Comparison of ENCODE assay signal across 10 cellular contexts in the genomic region with DNA sequence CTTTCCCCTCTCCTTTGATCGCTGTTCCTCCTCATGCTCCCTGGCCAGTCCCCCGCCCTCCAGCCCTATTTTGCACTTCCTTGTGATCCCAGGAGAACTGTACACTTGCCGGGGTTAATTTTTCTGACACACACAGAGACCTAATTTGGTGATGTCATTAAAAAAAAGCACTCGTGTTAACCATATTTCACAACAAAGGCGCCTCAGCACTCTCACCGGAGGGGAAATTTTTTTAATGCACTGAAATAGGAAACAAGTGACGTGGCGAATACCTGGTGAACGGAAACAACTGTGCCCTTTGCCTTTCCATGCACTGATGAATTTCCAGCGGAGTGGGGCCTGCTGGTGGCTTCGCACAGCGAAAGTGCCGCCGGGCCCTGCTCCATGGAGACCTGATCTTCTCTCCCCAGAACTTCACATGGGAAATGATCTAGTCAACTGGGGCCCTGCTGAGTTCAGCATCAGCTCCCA. TPM values are rescaled to one million over a fixed set of nuclear protein-coding genes. Genes with fewer than 3 reads are reported as not detected.
DNase-seq lines count a peak whose midpoint lies in the region; ATAC-seq and TF ChIP-seq lines count a peak whose summit lies in the region.
"Had no signal": no experiment of that assay in that cellular context is flagged by ENCODE, and none has a peak within 500 bp of the region (broad histone marks: within the 10 kb centered on the region; RNA-seq: fewer than 3 reads in every experiment).

No MANE protein-coding gene starts in this region.

- DNase-seq in GM23338 (ENCODE audit: low spot score), result no peak
- DNase-seq in activated CD4-positive, alpha-beta T cell treated with anti-CD3 and anti-CD28 coated beads, Interleukin-2, amount 50 U/mL, for 1 hour, result peak; percentile 71
- peak; percentile 59 to 61 (median 60) for DNase-seq in effector memory CD8-positive, alpha-beta T cell
- peak; percentile 45 to 46 for DNase-seq in stimulated activated CD8-positive, alpha-beta memory T cell treated with anti-CD3 and anti-CD28 coated beads, Interleukin-2, amount 100 ng/mL, for 48 hours (ENCODE audit: low read depth in 2 of 2)
- no peak for DNase-seq in NCI-H226
- DNase-seq in NCI-H1694 treated with DMSO at 0.1 percent for 48 hours (lab: John Stamatoyannopoulos, UW), result no peak
- no peak for DNase-seq in OCI-M2 (lab: John Stamatoyannopoulos, UW; ENCODE audit: unreplicated experiment)
- no peak for DNase-seq in NCI-H1105 (lab: John Stamatoyannopoulos, UW)
- DNase-seq: stomach had no signal

- no peaks in the 10 kb centered on the region for H3F3A ChIP-seq in GM23338 (replicated peaks; ENCODE audit: low read depth)

- no peaks in the 10 kb centered on the region for H3K27me3 ChIP-seq in GM23338 (ENCODE audit: insufficient read depth)

- H4K20me1 ChIP-seq in GM23338 (replicated peaks; ENCODE audit: insufficient read depth), result no peaks in the 10 kb centered on the region

- no peak for TF ChIP-seq CTCF in GM23338 (conservative IDR thresholded peaks at IDR 0.05; ENCODE audit: low read depth in 2 of 2)

- H3K27ac Mint-ChIP-seq in GM23338, result peak overlapping the region; percentile 20; the same call in 1 of the 2 replicates
- peak overlapping the region; percentile 92 to 95 for H3K27ac Mint-ChIP-seq in effector memory CD8-positive, alpha-beta T cell

- H3K36me3 ChIP-seq in GM23338 (ENCODE audit: insufficient read depth), result no peaks in the 10 kb centered on the region; the same call in 1 of the 2 replicates
- H3K36me3 ChIP-seq: stomach had no signal

- no peaks in the 10 kb centered on the region for H3K9me2 ChIP-seq in GM23338 (ENCODE audit: insufficient read depth)

- peaks cover 11% of the 10 kb centered on the region for H3K4me1 Mint-ChIP-seq in GM23338
- peaks cover 25 to 32% of the 10 kb centered on the region in 2 donors for H3K4me1 Mint-ChIP-seq in effector memory CD8-positive, alpha-beta T cell (ENCODE audit: low read depth in 2 of 2)

- no peak overlapping the region for H3K4me3 ChIP-seq in GM23338
- H3K4me3 ChIP-seq: stomach had no signal

- H3K9me3 Mint-ChIP-seq in GM23338, result no peaks in the 10 kb centered on the region
- H3K9me3 Mint-ChIP-seq in effector memory CD8-positive, alpha-beta T cell, result no peaks in the 10 kb centered on the region

- H3K27me3 Mint-ChIP-seq in GM23338 (ENCODE audit: insufficient read depth, low read depth, poor library complexity), result peaks cover 12% of the 10 kb centered on the region
- H3K27me3 Mint-ChIP-seq in effector memory CD8-positive, alpha-beta T cell, result no peaks in the 10 kb centered on the region

- no peak for ATAC-seq in GM23338
- ATAC-seq in effector memory CD8-positive, alpha-beta T cell (replicated peaks), result peak; percentile 88

- no peaks in the 10 kb centered on the region for H3K79me2 ChIP-seq in GM23338 (replicated peaks; ENCODE audit: insufficient read depth)

- H3K4me3 Mint-ChIP-seq in GM23338, result no peak overlapping the region
- H3K4me3 Mint-ChIP-seq in effector memory CD8-positive, alpha-beta T cell, result peak overlapping the region; percentile 59 to 65

- no peaks in the 10 kb centered on the region for H3K36me3 Mint-ChIP-seq in GM23338 (ENCODE audit: low read depth)
- peaks cover 5% of the 10 kb centered on the region for H3K36me3 Mint-ChIP-seq in effector memory CD8-positive, alpha-beta T cell (ENCODE audit: insufficient read depth)

- H3K4me2 ChIP-seq in GM23338, result no peak overlapping the region

- no peaks in the 10 kb centered on the region for H3K4me1 ChIP-seq in GM23338 (ENCODE audit: insufficient read depth)

- no peak overlapping the region for H3K27ac ChIP-seq in GM23338 (ENCODE audit: low read depth)

- 0 out of 2 replicates have a peak overlapping the region, but pooled peaks have one; percentile 32 for H2AFZ ChIP-seq in GM23338

TF ChIP-seq in GM23338, 12 proteins besides CTCF, POLR2A, EP300 and RAD21 (continues in another document):
- TF ChIP-seq, protein P1, sequence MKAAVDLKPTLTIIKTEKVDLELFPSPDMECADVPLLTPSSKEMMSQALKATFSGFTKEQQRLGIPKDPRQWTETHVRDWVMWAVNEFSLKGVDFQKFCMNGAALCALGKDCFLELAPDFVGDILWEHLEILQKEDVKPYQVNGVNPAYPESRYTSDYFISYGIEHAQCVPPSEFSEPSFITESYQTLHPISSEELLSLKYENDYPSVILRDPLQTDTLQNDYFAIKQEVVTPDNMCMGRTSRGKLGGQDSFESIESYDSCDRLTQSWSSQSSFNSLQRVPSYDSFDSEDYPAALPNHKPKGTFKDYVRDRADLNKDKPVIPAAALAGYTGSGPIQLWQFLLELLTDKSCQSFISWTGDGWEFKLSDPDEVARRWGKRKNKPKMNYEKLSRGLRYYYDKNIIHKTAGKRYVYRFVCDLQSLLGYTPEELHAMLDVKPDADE (IDR thresholded peaks at IDR 0.05), result no peak
- no peak for TF ChIP-seq ZNF114 (CRISPR knock-in tag; IDR thresholded peaks at IDR 0.05)
- TF ChIP-seq EZH2phosphoT487 (IDR thresholded peaks at IDR 0.05; ENCODE audit: unreplicated experiment), result no peak
- TF ChIP-seq NANOG (IDR thresholded peaks at IDR 0.05; ENCODE audit: borderline replicate concordance), result no peak
- no peak for TF ChIP-seq CREB1 (CRISPR knock-in tag; IDR thresholded peaks at IDR 0.05; ENCODE audit: low read depth)
- TF ChIP-seq EZH2 (IDR thresholded peaks at IDR 0.05; ENCODE audit: low read depth, unreplicated experiment), result no peak
- no peak for TF ChIP-seq STAT1 (IDR thresholded peaks at IDR 0.05; ENCODE audit: unreplicated experiment)
- TF ChIP-seq ZNF462 (CRISPR knock-in tag; IDR thresholded peaks at IDR 0.05), result no peak
- no peak for TF ChIP-seq ZNF331 (CRISPR knock-in tag; IDR thresholded peaks at IDR 0.05; ENCODE audit: low read depth)

RNA-seq across cellular contexts. Expression of gene TAGAP, which starts 53.9 kb away (rescaled TPM):
- 0.43 TPM in 1 of 2 replicates, not detected in the other for total RNA-seq in GM23338 (2014; rRNA removed; shearing (Covaris generic))
- not detected in 2 replicates for polyA plus RNA-seq in GM23338 (2016; fragmentation: Nextera tagmentation; extraction: Ambion mirVana)
- total RNA-seq: LHCN-M2 had no signal

Comparison
In these comparisons a context has a peak if more than half of its experiments do, and no peak if none do; other contexts are left out.
1. DNase-seq: peak in activated CD4-positive, alpha-beta T cell treated with anti-CD3 and anti-CD28 coated beads, Interleukin-2, amount 50 U/mL, for 1 hour (single experiment), effector memory CD8-positive, alpha-beta T cell (3 of 3) and stimulated activated CD8-positive, alpha-beta memory T cell treated with anti-CD3 and anti-CD28 coated beads, Interleukin-2, amount 100 ng/mL, for 48 hours (2 of 2); none in GM23338 (single experiment), NCI-H226 (single experiment), NCI-H1694 treated with DMSO at 0.1 percent for 48 hours (single experiment), OCI-M2 (single experiment) and NCI-H1105 (single experiment).